ENCODE assay signal across 21 cellular contexts in the genomic region with DNA sequence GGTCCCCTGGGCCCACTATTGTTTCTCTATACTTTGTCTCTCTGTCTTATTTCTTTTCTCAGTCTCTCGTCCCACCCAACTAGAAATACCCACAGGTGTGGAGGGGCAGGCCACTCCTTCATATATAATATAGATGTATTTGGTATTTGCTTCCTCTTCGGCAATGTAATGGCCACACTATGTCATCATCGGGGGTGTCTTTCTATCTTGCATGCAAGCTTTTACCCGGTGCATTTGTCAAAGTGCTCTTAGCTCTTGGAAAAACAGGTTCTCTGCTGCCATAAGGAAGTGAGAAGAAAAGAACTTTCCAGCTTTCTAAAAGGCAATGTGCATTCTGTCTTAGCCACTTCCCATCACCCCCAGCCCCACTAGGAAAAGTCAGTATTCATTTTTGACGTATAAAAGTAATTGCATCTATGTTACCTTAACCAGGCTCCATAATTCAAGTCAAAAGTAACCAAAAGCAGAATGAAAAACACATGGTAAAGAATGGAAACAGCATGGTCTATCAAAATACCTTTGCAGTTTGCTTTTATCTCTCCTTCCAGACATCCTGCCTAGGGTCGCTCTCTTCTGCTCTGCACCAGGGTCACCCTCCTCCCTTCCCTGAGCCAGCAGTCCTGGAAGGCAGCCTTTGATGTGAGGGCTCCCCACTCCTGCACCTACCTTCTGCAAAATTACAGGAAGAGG. TPM values are rescaled to one million over a fixed set of nuclear protein-coding genes. Genes with fewer than 3 reads are reported as not detected.
A peak's percentile ranks its signal among the peaks of the same experiment; 100 is the strongest.
DNase-seq lines count a peak whose midpoint lies in the region; ATAC-seq and TF ChIP-seq lines count a peak whose summit lies in the region.
"Had no signal": no experiment of that assay in that cellular context is flagged by ENCODE, and none has a peak within 500 bp of the region (broad histone marks: within the 10 kb centered on the region; RNA-seq: fewer than 3 reads in every experiment).

No MANE protein-coding gene starts in this region.

- TF ChIP-seq EP300 in stomach (IDR thresholded peaks at IDR 0.05), result no peak

- H3K36me3 Mint-ChIP-seq in activated naive CD8-positive, alpha-beta T cell, result no peaks in the 10 kb centered on the region
- H3K36me3 Mint-ChIP-seq: activated CD8-positive, alpha-beta memory T cell treated with anti-CD3 and anti-CD28 coated beads, Interleukin-2, amount 10 ng/mL, durations not matched to agents 7 days and 5 days; CD14-positive monocyte had no signal

- peak overlapping the region; percentile 67 for H3K4me3 Mint-ChIP-seq in activated naive CD8-positive, alpha-beta T cell
- H3K4me3 Mint-ChIP-seq: activated CD8-positive, alpha-beta memory T cell treated with anti-CD3 and anti-CD28 coated beads, Interleukin-2, amount 10 ng/mL, durations not matched to agents 7 days and 5 days; CD14-positive monocyte had no signal

- DNase-seq in Right ventricle myocardium inferior (ENCODE audit: missing footprints) (no peak), right atrium auricular region (ENCODE audit: low spot score) (no peak), left ventricle myocardium superior (no peak), stomach (no peak), NCI-H748 treated with DMSO at 0.1 percent for 48 hours (lab: John Stamatoyannopoulos, UW) (no peak), UCSD-AML1 (lab: John Stamatoyannopoulos, UW; ENCODE audit: unreplicated experiment) (no peak)
- DNase-seq: activated CD8-positive, alpha-beta memory T cell treated with anti-CD3 and anti-CD28 coated beads, Interleukin-2, amount 10 ng/mL, durations not matched to agents 7 days and 5 days; activated effector memory CD4-positive, alpha-beta T cell treated with anti-CD3 and anti-CD28 coated beads, Interleukin-2, amount 50 U/mL, for 16 hours; glutamatergic neuron; mesendoderm; NCI-H1105 treated with DMSO at 0.1 percent for 48 hours; retina; RPMI8226; stimulated activated CD4-positive, alpha-beta T cell treated with anti-CD3 and anti-CD28 coated beads, Interleukin-15, amount 100 ng/mL, for 24 hours; stimulated activated naive CD8-positive, alpha-beta T cell treated with anti-CD3 and anti-CD28 coated beads, Interleukin-15, Interleukin-2, amounts not matched to agents 100 U/mL and 50 U/mL, for 24 hours; upper lobe of left lung had no signal

- peaks cover 25% of the 10 kb centered on the region for H3K4me1 Mint-ChIP-seq in activated naive CD8-positive, alpha-beta T cell (ENCODE audit: low read depth)

- H3K27me3 ChIP-seq in right atrium auricular region (no peaks in the 10 kb centered on the region), stomach (no peaks in the 10 kb centered on the region)
- H3K27me3 ChIP-seq: upper lobe of left lung had no signal

- H3K9me3 ChIP-seq in right atrium auricular region (no peaks in the 10 kb centered on the region), stomach (no peaks in the 10 kb centered on the region)
- H3K9me3 ChIP-seq: A549, upper lobe of left lung had no signal

- 26 to 51% (median 42%) methylated on average over 5 to 6 of the region's 6 CpGs for WGBS in stomach, 5 donors

- no peak overlapping the region for H3K27ac Mint-ChIP-seq in activated naive CD8-positive, alpha-beta T cell
- H3K27ac Mint-ChIP-seq: activated CD8-positive, alpha-beta memory T cell treated with anti-CD3 and anti-CD28 coated beads, Interleukin-2, amount 10 ng/mL, durations not matched to agents 7 days and 5 days; CD14-positive monocyte had no signal

- H3K27ac ChIP-seq in right atrium auricular region (no peak overlapping the region), stomach (peak overlapping the region in 3 of 5 donors; percentile 11 to 30 (median 18))
- H3K27ac ChIP-seq: A549, KMS-11, upper lobe of left lung had no signal

- no peaks in the 10 kb centered on the region for H3K27me3 Mint-ChIP-seq in activated naive CD8-positive, alpha-beta T cell

- H3K36me3 ChIP-seq in right atrium auricular region, result no peaks in the 10 kb centered on the region
- H3K36me3 ChIP-seq in stomach, result no peaks in the 10 kb centered on the region
- H3K36me3 ChIP-seq: upper lobe of left lung had no signal

- TF ChIP-seq POLR2A in stomach (IDR thresholded peaks at IDR 0.05), result no peak

- H3K4me3 ChIP-seq in right atrium auricular region (no peak overlapping the region), stomach (no peak overlapping the region)
- H3K4me3 ChIP-seq: A549, upper lobe of left lung had no signal

- intact Hi-C loops in Right ventricle myocardium inferior (cut with DNase I), result no loop called here
- intact Hi-C loops in left ventricle myocardium superior (cut with micrococcal nuclease), result no loop called here
- intact Hi-C loops in stomach (cut with DNase I; ENCODE audit: low total_unique reads), result no loop called here

- no peaks in the 10 kb centered on the region for H3K9me3 Mint-ChIP-seq in activated naive CD8-positive, alpha-beta T cell (ENCODE audit: low read depth)

- TF ChIP-seq CTCF in right atrium auricular region (IDR thresholded peaks at IDR 0.05) (no peak), stomach (IDR thresholded peaks at IDR 0.05) (no peak)

- H3K4me1 ChIP-seq in right atrium auricular region (peaks cover 0 to under 1% of the 10 kb centered on the region in 2 donors), stomach (peaks cover 0 to 15% (median 8%) of the 10 kb centered on the region in 4 donors)
- H3K4me1 ChIP-seq: A549, upper lobe of left lung had no signal

- peak; percentile 9 for ATAC-seq in Right ventricle myocardium inferior
- peak; percentile 10 for ATAC-seq in left ventricle myocardium superior
- ATAC-seq in GM19351 (IDR thresholded peaks at IDR 0.05; ENCODE audit: unreplicated experiment), result no peak
- ATAC-seq: A549 had no signal

RNA-seq across cellular contexts. Expression of a gene that starts 27.2 kb away (rescaled TPM):
- total RNA-seq in Right ventricle myocardium inferior (1,619 TPM), right atrium auricular region (100 to 1,000 TPM; 141 to 356 TPM), left ventricle myocardium superior (1,772 TPM), stomach (100 to 1,000 TPM in 1 of 5 donors, 10 to 100 TPM in 4; 42.3 to 118 (median 57.1) TPM)
- 100 to 1,000 TPM in 1 of 3 donors, 10 to 100 TPM in 2; 45.7 to 240 (median 84.2) TPM for polyA plus RNA-seq in stomach

Comparison
In these comparisons a context has a peak if more than half of its experiments do, and no peak if none do; other contexts are left out.
1. H3K27ac ChIP-seq: peak in stomach (3 of 5); none in right atrium auricular region (0 of 2).